19 cellular contexts compared by ENCODE assay signal in the genomic region with DNA sequence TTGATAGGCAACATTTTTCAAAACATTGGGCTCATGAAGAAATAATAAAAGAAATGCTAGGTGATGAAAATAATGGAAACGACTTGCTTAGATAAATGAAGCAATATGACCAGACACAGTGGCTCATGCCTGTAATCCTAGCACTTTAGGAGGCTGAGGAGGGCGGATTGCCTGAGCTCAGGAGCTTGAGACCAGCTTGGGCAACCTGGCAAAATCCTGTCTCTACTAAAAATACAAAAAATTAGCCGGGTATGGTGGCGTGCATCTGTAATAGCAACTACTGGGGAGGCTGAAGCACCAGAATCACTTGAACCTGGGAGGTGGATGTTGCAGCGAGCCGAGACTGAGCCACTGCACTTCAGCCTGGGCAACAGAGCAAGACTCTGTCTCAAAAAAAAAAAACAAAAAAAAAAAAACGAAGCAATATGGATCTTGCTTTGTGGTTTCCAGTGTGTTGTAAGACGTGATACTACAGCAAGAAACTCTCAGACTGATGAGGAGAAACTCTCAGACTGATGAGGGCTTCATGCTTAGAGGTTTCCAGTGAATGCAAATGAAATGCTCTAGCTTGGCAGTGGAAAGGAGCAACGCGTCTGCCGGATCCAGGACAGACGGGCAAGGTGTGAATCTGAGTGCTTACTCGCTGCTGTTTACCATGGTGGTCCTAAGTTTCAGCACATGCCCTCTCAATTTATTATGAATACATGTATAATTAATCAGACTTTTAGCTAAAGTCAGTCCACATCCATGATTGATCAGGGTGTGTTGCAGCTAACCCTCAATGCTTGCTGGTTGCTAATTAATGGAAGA.
DNase-seq lines count a peak whose midpoint lies in the region; ATAC-seq and TF ChIP-seq lines count a peak whose summit lies in the region.
"Had no signal": no experiment of that assay in that cellular context is flagged by ENCODE, and none has a peak within 500 bp of the region (broad histone marks: within the 10 kb centered on the region; RNA-seq: fewer than 3 reads in every experiment).

No MANE protein-coding gene starts in this region.

- H3K9me3 ChIP-seq in SK-N-MC (ENCODE audit: low read depth, low read length) = peaks cover 4% of the 10 kb centered on the region; the same call in 1 of the 2 replicates

- no peak for ATAC-seq in HG02588 (IDR thresholded peaks at IDR 0.05; ENCODE audit: unreplicated experiment)
- no peak for ATAC-seq in GM19324 (IDR thresholded peaks at IDR 0.05; ENCODE audit: low FRiP score, unreplicated experiment)
- ATAC-seq: GM12878 had no signal

- H3K9ac ChIP-seq in SK-N-MC (ENCODE audit: insufficient read length) = no peak overlapping the region
- H3K9ac ChIP-seq: KMS-11 had no signal

- no peak for TF ChIP-seq CTCF in GM20000 (IDR thresholded peaks at IDR 0.05; ENCODE audit: extremely low read depth, missing control alignments)

- no peaks in the 10 kb centered on the region for H3K36me3 ChIP-seq in SK-N-MC (ENCODE audit: insufficient read depth, low read length)

- peak; percentile 42 for DNase-seq in activated effector memory CD4-positive, alpha-beta T cell treated with anti-CD3 and anti-CD28 coated beads, Interleukin-2, amount 50 U/mL, for 16 hours
- no peak for DNase-seq in activated effector memory CD4-positive, alpha-beta T cell treated with Interleukin-2 at 50 U/mL for 16 hours
- DNase-seq in SK-N-MC (ENCODE audit: low read depth, low spot score) = no peak
- DNase-seq in islet precursor cell = peak; percentile 42
- DNase-seq in GM20000 (ENCODE audit: low spot score) = no peak
- DNase-seq: DMS 273 treated with DMSO at 0.1 percent for 48 hours, GDM1, GOT3, HFFc6, NCI-H1436, NCI-H2029, NCI-H2171, NCI-H748 treated with DMSO at 0.1 percent for 48 hours, PC-9 had no signal

- H3K4me3 ChIP-seq in SK-N-MC = no peak overlapping the region
- H3K4me3 ChIP-seq: GM12878, PC-9 had no signal

- H3K27ac ChIP-seq in SK-N-MC = peak overlapping the region; percentile 90
- H3K27ac ChIP-seq: C4-2B, KMS-11, PC-9 had no signal

Comparison
In these comparisons a context has a peak if more than half of its experiments do, and no peak if none do; other contexts are left out.
1. DNase-seq: peak in activated effector memory CD4-positive, alpha-beta T cell treated with anti-CD3 and anti-CD28 coated beads, Interleukin-2, amount 50 U/mL, for 16 hours (single experiment) and islet precursor cell (single experiment); none in activated effector memory CD4-positive, alpha-beta T cell treated with Interleukin-2 at 50 U/mL for 16 hours (single experiment), SK-N-MC (single experiment) and GM20000 (single experiment).